In genomic region chr16:68436581-68436980, GRCh38 we compare ENCODE assay signal across 10 cellular contexts. TPM values are rescaled to one million over a fixed set of nuclear protein-coding genes. Genes with fewer than 3 reads are reported as not detected.
DNase-seq lines count a peak whose midpoint lies in the region; ATAC-seq and TF ChIP-seq lines count a peak whose summit lies in the region.
"Had no signal": no experiment of that assay in that cellular context is flagged by ENCODE, and none has a peak within 500 bp of the region (broad histone marks: within the 10 kb centered on the region; RNA-seq: fewer than 3 reads in every experiment).

No MANE protein-coding gene starts in this region.

- no peaks in the 10 kb centered on the region for H3F3A ChIP-seq in smooth muscle cell (ENCODE audit: low read depth)

- no peak overlapping the region for H3K4me3 ChIP-seq in smooth muscle cell

- H3K36me3 Mint-ChIP-seq in chondrocyte (ENCODE audit: low read depth), result no peaks in the 10 kb centered on the region

- peaks cover 14% of the 10 kb centered on the region for H3K27me3 ChIP-seq in smooth muscle cell (ENCODE audit: low read depth)

- no peaks in the 10 kb centered on the region for H3K36me3 ChIP-seq in smooth muscle cell (ENCODE audit: low read depth)

- peaks cover 8% of the 10 kb centered on the region for H3K9me3 Mint-ChIP-seq in chondrocyte (ENCODE audit: low read depth)

- H3K4me1 Mint-ChIP-seq in chondrocyte (ENCODE audit: low read depth), result no peaks in the 10 kb centered on the region

- H4K20me1 ChIP-seq in smooth muscle cell (ENCODE audit: low read depth), result no peaks in the 10 kb centered on the region

- no peak overlapping the region for H3K27ac ChIP-seq in smooth muscle cell (ENCODE audit: low read depth)

- TF ChIP-seq CTCF in chondrocyte (IDR thresholded peaks at IDR 0.05) (peak; percentile 58), smooth muscle cell (IDR thresholded peaks at IDR 0.05; ENCODE audit: borderline replicate concordance, insufficient read depth, poor library complexity, severe bottlenecking) (peak; percentile 27)

- no peaks in the 10 kb centered on the region for H3K4me1 ChIP-seq in smooth muscle cell (ENCODE audit: low read depth)

- no peak overlapping the region for H3K4me3 Mint-ChIP-seq in chondrocyte (ENCODE audit: unreplicated experiment)

- H3K27ac Mint-ChIP-seq in chondrocyte (ENCODE audit: unreplicated experiment), result no peak overlapping the region

- no peak overlapping the region for H3K4me2 ChIP-seq in smooth muscle cell

- H3K27me3 Mint-ChIP-seq in chondrocyte (ENCODE audit: low read depth), result peaks cover 37% of the 10 kb centered on the region

- no peaks in the 10 kb centered on the region for H3K79me2 ChIP-seq in smooth muscle cell (ENCODE audit: low read depth)

- no peak overlapping the region for H3K9ac ChIP-seq in smooth muscle cell (ENCODE audit: low read depth)

- no peak overlapping the region for H2AFZ ChIP-seq in smooth muscle cell (ENCODE audit: low read depth)

- peak; percentile 18 to 22 for DNase-seq in activated CD4-positive, alpha-beta T cell treated with anti-CD3 and anti-CD28 coated beads, Interleukin-2, amount 50 U/mL, for 48 hours
- no peak for DNase-seq in activated CD4-positive, alpha-beta T cell treated with anti-CD3 and anti-CD28 coated beads for 4 hours
- peak; percentile 37 for DNase-seq in MV-4-11 (lab: John Stamatoyannopoulos, UW)
- DNase-seq in chondrocyte (ENCODE audit: low spot score), result no peak
- no peak for DNase-seq in smooth muscle cell (lab: John Stamatoyannopoulos, UW; ENCODE audit: unreplicated experiment)
- DNase-seq in NCI-H526 treated with DMSO at 0.1 percent for 48 hours (lab: John Stamatoyannopoulos, UW), result no peak
- no peak for DNase-seq in activated CD8-positive, alpha-beta memory T cell treated with anti-CD3 and anti-CD28 coated beads for 24 hours
- DNase-seq: kidney, NCI-H446 treated with DMSO at 0.1 percent for 48 hours had no signal

- ATAC-seq in GM18870 (IDR thresholded peaks at IDR 0.05; ENCODE audit: unreplicated experiment), result no peak

- no peaks in the 10 kb centered on the region for H3K9me3 ChIP-seq in smooth muscle cell (replicated peaks; ENCODE audit: low read depth)

- WGBS in smooth muscle cell (ENCODE audit: low lambda C conversion rate), result 91% methylated on average over 4 of the region's 4 CpGs

RNA-seq across cellular contexts. Expression of gene SMPD3, which starts 11.7 kb away (rescaled TPM):
- 0.07 TPM in 1 of 3 replicates, not detected in the others for total RNA-seq in chondrocyte
- 0.13 and 0.63 TPM in 2 replicates for total RNA-seq in smooth muscle cell
- 0.73 and 3.1 TPM in 2 replicates for polyA plus RNA-seq in smooth muscle cell

Comparison
In these comparisons a context has a peak if more than half of its experiments do, and no peak if none do; other contexts are left out.
1. DNase-seq: peak in activated CD4-positive, alpha-beta T cell treated with anti-CD3 and anti-CD28 coated beads, Interleukin-2, amount 50 U/mL, for 48 hours (2 of 2) and MV-4-11 (single experiment); none in activated CD4-positive, alpha-beta T cell treated with anti-CD3 and anti-CD28 coated beads for 4 hours (0 of 2), chondrocyte (single experiment), smooth muscle cell (single experiment), NCI-H526 treated with DMSO at 0.1 percent for 48 hours (single experiment) and activated CD8-positive, alpha-beta memory T cell treated with anti-CD3 and anti-CD28 coated beads for 24 hours (single experiment).